ENCODE assay signal across 23 cellular contexts in the genomic region with DNA sequence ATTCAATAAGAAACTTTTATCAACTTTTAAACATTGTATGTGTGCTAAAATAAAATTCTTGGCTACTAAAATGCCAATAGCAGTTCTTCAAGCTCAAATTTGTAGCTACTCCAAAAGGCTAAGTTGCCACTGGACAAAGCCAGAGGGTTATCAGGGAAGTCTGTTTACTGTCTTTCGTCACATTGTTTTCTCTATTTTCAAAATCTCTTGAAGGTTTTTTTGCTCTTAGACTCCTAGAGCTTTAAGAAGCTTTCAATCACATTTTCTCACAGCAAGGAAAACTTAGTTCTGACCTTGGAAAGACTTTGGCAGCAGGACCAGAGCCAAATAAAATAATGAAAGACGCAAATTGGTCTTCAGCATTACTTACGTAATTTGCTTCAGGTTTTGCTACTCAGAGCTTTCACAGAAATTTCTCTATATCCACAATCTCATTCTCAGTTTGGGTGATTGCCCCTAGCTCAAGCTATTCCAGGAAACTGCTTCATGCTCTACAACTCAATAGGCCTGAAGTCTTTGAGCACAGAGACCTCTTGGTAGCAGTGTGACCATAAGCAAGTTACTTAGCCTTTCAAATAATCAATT.
DNase-seq lines count a peak whose midpoint lies in the region; ATAC-seq and TF ChIP-seq lines count a peak whose summit lies in the region.
"Had no signal": no experiment of that assay in that cellular context is flagged by ENCODE, and none has a peak within 500 bp of the region (broad histone marks: within the 10 kb centered on the region; RNA-seq: fewer than 3 reads in every experiment).

No MANE protein-coding gene starts in this region.

- H3K27ac ChIP-seq in left ventricle myocardium inferior (replicated peaks) (peak overlapping the region; percentile 36), heart left ventricle (peak overlapping the region in 1 of 12 donors; percentile 31), left lung (no peak overlapping the region)
- H3K27ac ChIP-seq: A549, SK-N-MC had no signal

- 37 to 55% (median 47%) methylated on average over 3 of the region's 3 CpGs for WGBS in heart left ventricle, 4 donors

- TF ChIP-seq CTCF in left ventricle myocardium inferior (IDR thresholded peaks at IDR 0.05; ENCODE audit: borderline replicate concordance) (no peak), heart left ventricle (IDR thresholded peaks at IDR 0.05) (no peak), left lung (IDR thresholded peaks at IDR 0.05) (no peak), retinal pigment epithelial cell (conservative IDR thresholded peaks at IDR 0.05; ENCODE audit: low read depth, low read length) (no peak)

- H3K36me3 ChIP-seq in left ventricle myocardium inferior (no peaks in the 10 kb centered on the region), heart left ventricle (no peaks in the 10 kb centered on the region), left lung (no peaks in the 10 kb centered on the region)
- H3K36me3 ChIP-seq: HAP-1, MG63 had no signal

- intact Hi-C loops in left ventricle myocardium inferior (cut with micrococcal nuclease) (no loop called here), heart left ventricle (cut with DNase I) (no loop called here), left lung (cut with DNase I) (no loop called here), posterior cingulate gyrus (cut with DNase I) (no loop called here)

- DNase-seq in left ventricle myocardium inferior: no peak
- no peak for DNase-seq in heart left ventricle
- no peak for DNase-seq in left lung
- peak; percentile 4 for DNase-seq in retinal pigment epithelial cell (ENCODE audit: low read depth)
- no peak for DNase-seq in kidney tubule cell (ENCODE audit: low spot score)
- DNase-seq in posterior cingulate gyrus: no peak
- DNase-seq: C1 segment of cervical spinal cord; CD4-positive, alpha-beta memory T cell; COR-L47; GOT3; HFFc6; KBM-7; MG63; NCI-H1694; NCI-H2029 treated with DMSO at 0.1 percent for 48 hours; NCI-H526 treated with DMSO at 0.1 percent for 48 hours; RPMI8226; SHP77 treated with DMSO at 0.1 percent for 48 hours had no signal

- H3K27me3 ChIP-seq in left ventricle myocardium inferior (ENCODE audit: low read depth) (no peaks in the 10 kb centered on the region), heart left ventricle (no peaks in the 10 kb centered on the region), left lung (no peaks in the 10 kb centered on the region)

- peaks cover 20% of the 10 kb centered on the region for H3K9me3 ChIP-seq in left ventricle myocardium inferior (replicated peaks)
- peaks cover 0 to 10% (median 0%) of the 10 kb centered on the region in 12 donors for H3K9me3 ChIP-seq in heart left ventricle
- peaks cover 0 to 4% of the 10 kb centered on the region in 2 donors for H3K9me3 ChIP-seq in left lung
- H3K9me3 ChIP-seq: A549, HAP-1, MG63 had no signal

- ATAC-seq in heart left ventricle (no peak), left lung (peak; percentile 48), HG02610 (IDR thresholded peaks at IDR 0.05; ENCODE audit: unreplicated experiment) (no peak)
- ATAC-seq: A549, GM12878 had no signal

- TF ChIP-seq POLR2A in heart left ventricle (IDR thresholded peaks at IDR 0.05): no peak

- H3K4me3 ChIP-seq in left ventricle myocardium inferior: no peak overlapping the region
- no peak overlapping the region for H3K4me3 ChIP-seq in heart left ventricle
- no peak overlapping the region for H3K4me3 ChIP-seq in left lung
- no peak overlapping the region for H3K4me3 ChIP-seq in retinal pigment epithelial cell (ENCODE audit: low read length)
- H3K4me3 ChIP-seq: A549, GM12878, HAP-1, MG63, SK-N-MC had no signal

- H3K4me1 ChIP-seq in left ventricle myocardium inferior (no peaks in the 10 kb centered on the region), heart left ventricle (no peaks in the 10 kb centered on the region), left lung (no peaks in the 10 kb centered on the region)
- H3K4me1 ChIP-seq: A549, HAP-1 had no signal
